Comparison of ENCODE assay signal across 10 cellular contexts in the genomic region with DNA sequence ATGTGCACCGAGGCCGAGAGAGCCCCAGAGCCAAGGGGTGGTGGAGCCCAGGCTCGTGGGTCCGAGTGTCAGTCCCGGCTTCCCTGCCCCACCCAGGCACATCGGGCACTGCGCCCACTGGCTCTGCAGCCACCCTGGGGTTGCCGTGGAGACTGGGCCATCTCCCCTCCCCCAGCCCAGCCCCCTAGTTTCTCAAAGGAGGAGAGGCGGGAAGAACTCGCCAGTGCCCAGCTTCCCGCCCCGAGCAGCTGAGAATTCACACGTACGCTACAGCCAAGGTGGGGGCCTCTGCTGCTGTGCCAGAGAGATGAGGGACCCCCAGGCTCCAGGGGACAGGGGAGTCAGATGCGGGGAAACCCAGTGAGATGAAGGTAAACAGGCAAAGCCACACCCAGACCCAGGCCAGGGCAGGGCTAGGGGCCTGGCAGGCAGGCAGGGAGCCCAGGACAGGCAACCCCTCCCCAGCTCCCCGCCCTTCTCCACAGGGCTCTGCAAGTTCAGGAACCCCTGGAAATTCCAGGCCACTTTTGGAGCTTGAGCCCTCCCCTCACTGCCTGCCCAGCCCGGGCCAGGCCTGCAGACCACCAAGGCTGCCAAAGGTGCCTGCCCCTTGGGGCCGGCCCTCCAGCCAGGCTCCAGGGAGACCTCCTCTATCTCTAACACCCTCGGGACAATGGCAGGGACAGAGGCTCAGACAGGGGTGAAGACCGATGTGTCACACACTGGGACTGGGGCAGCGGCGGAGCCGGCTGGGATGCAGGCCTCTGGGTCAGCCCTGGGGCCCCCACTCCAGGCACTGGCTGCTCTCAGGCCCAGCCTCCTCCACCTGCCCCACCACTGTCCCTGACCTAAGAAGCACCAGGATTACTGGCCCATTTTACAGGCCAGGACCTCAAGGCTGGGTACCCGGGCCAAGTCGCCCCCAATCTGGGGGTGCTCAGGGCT. TPM values are rescaled to one million over a fixed set of nuclear protein-coding genes. Genes with fewer than 3 reads are reported as not detected.
A peak's percentile ranks its signal among the peaks of the same experiment; 100 is the strongest.
DNase-seq lines count a peak whose midpoint lies in the region; ATAC-seq and TF ChIP-seq lines count a peak whose summit lies in the region.
"Had no signal": no experiment of that assay in that cellular context is flagged by ENCODE, and none has a peak within 500 bp of the region (broad histone marks: within the 10 kb centered on the region; RNA-seq: fewer than 3 reads in every experiment).

No MANE protein-coding gene starts in this region.

- H3K36me3 ChIP-seq in psoas muscle (ENCODE audit: insufficient read depth in 1 of 2, low read depth in 1 of 2) = peaks cover 0 to 5% of the 10 kb centered on the region in 2 donors

- H3K9me3 ChIP-seq in right cardiac atrium (ENCODE audit: control insufficient read depth, low read length) (no peaks in the 10 kb centered on the region), psoas muscle (no peaks in the 10 kb centered on the region)

- DNase-seq in ELF-1 (ENCODE audit: low read depth, low spot score) = peak; percentile 65
- DNase-seq in SW480 (ENCODE audit: low spot score) = peak; percentile 74
- DNase-seq in right cardiac atrium = peak; percentile 64 to 82 (median 79)
- peak; percentile 29 to 60 for DNase-seq in psoas muscle
- DNase-seq in GM13977 (ENCODE audit: low spot score) = no peak
- DNase-seq: activated CD8-positive, alpha-beta T cell treated with anti-CD3 and anti-CD28 coated beads for 36 hours had no signal

- H3K27me3 ChIP-seq in right cardiac atrium (ENCODE audit: control insufficient read depth, insufficient read depth) = no peaks in the 10 kb centered on the region
- H3K27me3 ChIP-seq in psoas muscle (ENCODE audit: insufficient read depth in 3 of 3, low read length in 2 of 3) = no peaks in the 10 kb centered on the region

- H3K4me3 ChIP-seq in right cardiac atrium (ENCODE audit: low read length) (no peak overlapping the region), psoas muscle (no peak overlapping the region)

- in situ Hi-C loops in GM13977 (cut with MboI; ENCODE audit: low pct_unique_long_range_greater_than_20kb, low sequenced_read_pairs, unreplicated experiment) = no loop called here

- intact Hi-C loops in right cardiac atrium (cut with DNase I) = no loop called here
- intact Hi-C loops in psoas muscle (cut with DNase I) = no loop called here

- TF ChIP-seq CTCF in psoas muscle (IDR thresholded peaks at IDR 0.05) (no peak), GM13977 (IDR thresholded peaks at IDR 0.05; ENCODE audit: extremely low read depth, insufficient read depth, missing control alignments) (no peak)

- no peak for ATAC-seq in right cardiac atrium
- ATAC-seq in psoas muscle = no peak
- no peak for ATAC-seq in HG03045 (IDR thresholded peaks at IDR 0.05; ENCODE audit: unreplicated experiment)
- no peak for ATAC-seq in GM18861 (IDR thresholded peaks at IDR 0.05; ENCODE audit: unreplicated experiment)
- no peak for ATAC-seq in GM18858 (IDR thresholded peaks at IDR 0.05; ENCODE audit: unreplicated experiment)
- ATAC-seq: activated CD8-positive, alpha-beta T cell treated with anti-CD3 and anti-CD28 coated beads for 36 hours had no signal

- H3K4me1 ChIP-seq in right cardiac atrium (ENCODE audit: control insufficient read depth, insufficient read depth, low read length) (peaks cover 24% of the 10 kb centered on the region), psoas muscle (peaks cover 67% of the 10 kb centered on the region)

- 44% methylated on average over 25 of the region's 25 CpGs for WGBS in right cardiac atrium
- 62 to 66% (median 63%) methylated on average over 25 of the region's 25 CpGs for WGBS in psoas muscle, 3 donors

- peak overlapping the region; percentile 23 for H3K27ac ChIP-seq in right cardiac atrium (ENCODE audit: low read length)
- peak overlapping the region; percentile 41 for H3K27ac ChIP-seq in psoas muscle
- H3K27ac ChIP-seq: C4-2B had no signal

RNA-seq across cellular contexts. Expression of a gene that starts 6.0 kb away (rescaled TPM):
- total RNA-seq in right cardiac atrium (10 to 100 TPM; 77.4 to 97.9 (median 86.8) TPM), psoas muscle (10 to 100 TPM; 27.2 to 74.6 (median 46.5) TPM)
- polyA plus RNA-seq in right cardiac atrium (93.7 TPM), psoas muscle (10 to 100 TPM; 14.4 to 40.5 (median 23.3) TPM)

RNA-seq across cellular contexts. Expression of a gene that starts 25.8 kb away (rescaled TPM):
- total RNA-seq in right cardiac atrium (100 to 1,000 TPM; 703 to 815 (median 736) TPM), psoas muscle (1,000 to 10,000 TPM in 3 of 4 donors, 100 to 1,000 TPM in 1; 602 to 1,206 (median 1,044) TPM)
- polyA plus RNA-seq in right cardiac atrium (2,060 TPM), psoas muscle (1,000 to 10,000 TPM; 3,473 to 5,162 (median 3,791) TPM)

RNA-seq across cellular contexts. Expression of a gene that starts 46.0 kb away (rescaled TPM):
- total RNA-seq in right cardiac atrium (10 to 100 TPM; 12.3 to 29.4 (median 16.3) TPM), psoas muscle (1 to 10 TPM; 3.0 to 4.2 (median 3.9) TPM)
- polyA plus RNA-seq in right cardiac atrium (10.9 TPM), psoas muscle (1 to 10 TPM; 2.4 to 4.3 (median 3.5) TPM)

RNA-seq across cellular contexts. Expression of a gene that starts 58.3 kb away (rescaled TPM):
- 10 to 100 TPM; 65.0 to 80.9 (median 73.4) TPM for total RNA-seq in right cardiac atrium
- 87.5 TPM for polyA plus RNA-seq in right cardiac atrium
- total RNA-seq in psoas muscle = 100 to 1,000 TPM; 142 to 280 (median 238) TPM
- 100 to 1,000 TPM; 355 to 603 (median 460) TPM for polyA plus RNA-seq in psoas muscle
